In genomic region chr2:86186431-86186830, GRCh38 we compare ENCODE assay signal across 13 cellular contexts. TPM values are rescaled to one million over a fixed set of nuclear protein-coding genes. Genes with fewer than 3 reads are reported as not detected.
DNase-seq lines count a peak whose midpoint lies in the region; ATAC-seq and TF ChIP-seq lines count a peak whose summit lies in the region.
"Had no signal": no experiment of that assay in that cellular context is flagged by ENCODE, and none has a peak within 500 bp of the region (broad histone marks: within the 10 kb centered on the region; RNA-seq: fewer than 3 reads in every experiment).

No MANE protein-coding gene starts in this region.

- DNase-seq in DMS 273 (lab: John Stamatoyannopoulos, UW; ENCODE audit: unreplicated experiment) (peak; percentile 72), natural killer cell (no peak), NCI-H2029 (lab: John Stamatoyannopoulos, UW) (no peak)
- peak; percentile 38 for DNase-seq in activated CD4-positive, alpha-beta memory T cell treated with anti-CD3 and anti-CD28 coated beads for 36 hours
- DNase-seq: activated CD4-positive, CD25-positive, alpha-beta regulatory T cell; amygdala; DMS53; hypothalamus; mesendoderm; NCI-H2029 treated with DMSO at 0.1 percent for 48 hours had no signal

- peak overlapping the region; percentile 96 for H3K27ac Mint-ChIP-seq in activated CD4-positive, alpha-beta memory T cell treated with anti-CD3 and anti-CD28 coated beads for 36 hours
- peak overlapping the region; percentile 94 to 95 for H3K27ac Mint-ChIP-seq in natural killer cell

- peak overlapping the region; percentile 57 for H3K4me3 Mint-ChIP-seq in activated CD4-positive, alpha-beta memory T cell treated with anti-CD3 and anti-CD28 coated beads for 36 hours
- H3K4me3 Mint-ChIP-seq in natural killer cell, result peak overlapping the region; percentile 78

- CTCF ChIA-PET in activated CD4-positive, alpha-beta memory T cell treated with anti-CD3 and anti-CD28 coated beads for 36 hours (lab: Charles Lee), result interaction anchor here (0.6 to 1.2 kb wide), 4 partner anchors 8 to 466 kb away, joined by 3 to 4 read pairs (median 4); no protein-coding TSS in a partner anchor

- H3K4me1 Mint-ChIP-seq in activated CD4-positive, alpha-beta memory T cell treated with anti-CD3 and anti-CD28 coated beads for 36 hours (ENCODE audit: low read depth), result peaks cover 79% of the 10 kb centered on the region
- peaks cover 48 to 51% of the 10 kb centered on the region in 2 donors for H3K4me1 Mint-ChIP-seq in natural killer cell

- ATAC-seq in GM21786 (IDR thresholded peaks at IDR 0.05; ENCODE audit: unreplicated experiment) (peak; percentile 38), natural killer cell (peak in 1 of 3 donors; percentile 13), GM21737 (IDR thresholded peaks at IDR 0.05; ENCODE audit: unreplicated experiment) (no peak), GM19463 (IDR thresholded peaks at IDR 0.05; ENCODE audit: unreplicated experiment) (no peak)

- no peaks in the 10 kb centered on the region for H3K27me3 Mint-ChIP-seq in activated CD4-positive, alpha-beta memory T cell treated with anti-CD3 and anti-CD28 coated beads for 36 hours
- H3K27me3 Mint-ChIP-seq in natural killer cell (ENCODE audit: low read depth in 2 of 2), result no peaks in the 10 kb centered on the region

- TF ChIP-seq CTCF in natural killer cell (IDR thresholded peaks at IDR 0.05), result no peak

- POLR2A ChIA-PET in activated CD4-positive, alpha-beta memory T cell treated with anti-CD3 and anti-CD28 coated beads for 36 hours (lab: Charles Lee), result interaction anchor here (1.8 kb wide), 1 partner anchor 80 kb away, joined by 8 read pairs; the partner anchor contains the start of genes POLR1A and PTCD3

- peaks cover 17% of the 10 kb centered on the region for H3K36me3 Mint-ChIP-seq in activated CD4-positive, alpha-beta memory T cell treated with anti-CD3 and anti-CD28 coated beads for 36 hours
- no peaks in the 10 kb centered on the region for H3K36me3 Mint-ChIP-seq in natural killer cell

- intact Hi-C loops in activated CD4-positive, alpha-beta memory T cell treated with anti-CD3 and anti-CD28 coated beads for 36 hours (cut with micrococcal nuclease), result loop anchor here (1.0 kb wide), 1 partner anchor 8 kb away; no protein-coding TSS in a partner anchor
- intact Hi-C loops in natural killer cell (cut with micrococcal nuclease), result no loop called here

- no peaks in the 10 kb centered on the region for H3K9me3 Mint-ChIP-seq in activated CD4-positive, alpha-beta memory T cell treated with anti-CD3 and anti-CD28 coated beads for 36 hours
- H3K9me3 Mint-ChIP-seq in natural killer cell, result no peaks in the 10 kb centered on the region

RNA-seq across cellular contexts. Expression of gene IMMT, which starts 8.8 kb away (rescaled TPM):
- total RNA-seq in activated CD4-positive, alpha-beta memory T cell treated with anti-CD3 and anti-CD28 coated beads for 36 hours, result 100 to 1,000 TPM; 170 to 172 TPM
- 10 to 100 TPM; 54.5 to 62.6 (median 59.0) TPM for total RNA-seq in natural killer cell

RNA-seq across cellular contexts. Expression of gene MRPL35, which starts 12.8 kb away (rescaled TPM):
- total RNA-seq in activated CD4-positive, alpha-beta memory T cell treated with anti-CD3 and anti-CD28 coated beads for 36 hours, result 10 to 100 TPM; 68.6 to 72.4 TPM
- total RNA-seq in natural killer cell, result 10 to 100 TPM in 1 of 3 donors, 1 to 10 TPM in 2; 8.5 to 15.1 (median 9.4) TPM

Comparison
In these comparisons a context has a peak if more than half of its experiments do, and no peak if none do; other contexts are left out.
1. DNase-seq: peak in DMS 273 (single experiment) and activated CD4-positive, alpha-beta memory T cell treated with anti-CD3 and anti-CD28 coated beads for 36 hours (single experiment); none in natural killer cell (single experiment) and NCI-H2029 (single experiment).
2. RNA of gene MRPL35, which starts 12.8 kb away (total RNA-seq): 68.6 to 72.4 TPM in activated CD4-positive, alpha-beta memory T cell treated with anti-CD3 and anti-CD28 coated beads for 36 hours; 8.5 to 15.1 TPM in natural killer cell; every median in the first group is over 4 times any median in the second.